In genomic region chr15:44711356-44712107, GRCh38 we compare ENCODE assay signal across 8 cellular contexts. TPM values are rescaled to one million over a fixed set of nuclear protein-coding genes. Genes with fewer than 3 reads are reported as not detected.
DNase-seq lines count a peak whose midpoint lies in the region; ATAC-seq and TF ChIP-seq lines count a peak whose summit lies in the region.

Gene B2M (plus strand): TSS chr15:44711517. CDS start chr15:44711547, 30 bp downstream.

- H3K36me3 ChIP-seq in PC-3 (ENCODE audit: low read depth, low read length), result peaks cover 14% of the 10 kb centered on the region
- peaks cover 21 to 22% of the 10 kb centered on the region in 2 donors for H3K36me3 ChIP-seq in mucosa of rectum (ENCODE audit: control insufficient read depth in 2 of 2, insufficient read depth in 2 of 2, low read length in 2 of 2)

- ATAC-seq in GM21576 (IDR thresholded peaks at IDR 0.05; ENCODE audit: unreplicated experiment), result peak; percentile 70
- ATAC-seq in PC-3, result peak; percentile 88

- POLR2A ChIA-PET in PC-3 (lab: Charles Lee; ENCODE audit: unreplicated experiment), result interaction anchor here (0.6 to 3.5 kb wide), 4 partner anchors 17 to 608 kb away, joined by 3 to 28 read pairs (median 4); partner anchors contain the start of gene SPG11

- no peak for TF ChIP-seq RAD21 in Ishikawa (IDR thresholded peaks at IDR 0.05; ENCODE audit: low read depth)

- H3F3A ChIP-seq in PC-3 (ENCODE audit: low read length, unreplicated experiment), result no peaks in the 10 kb centered on the region

- peak; percentile 98 for DNase-seq in DMS114 treated with DMSO at 0.1 percent for 48 hours (lab: John Stamatoyannopoulos, UW; ENCODE audit: unreplicated experiment)
- peak; percentile 98 for DNase-seq in PC-3
- peak; percentile 91 for DNase-seq in activated T-cell treated with anti-CD3 and anti-CD28 coated beads for 48 hours (ENCODE audit: low read depth)
- peak; percentile 82 for DNase-seq in epithelial cell of proximal tubule (ENCODE audit: low read depth)
- peak; percentile 97 for DNase-seq in stimulated activated CD8-positive, alpha-beta memory T cell treated with anti-CD3 and anti-CD28 coated beads, Interleukin-4, amount 100 ng/mL, for 48 hours

- peak within 1 kb of the TSS; percentile 91 for H2AFZ ChIP-seq in PC-3 (ENCODE audit: low read length)

- H3K9ac ChIP-seq in PC-3 (ENCODE audit: low read length) (peak within 1 kb of the TSS; percentile 85), mucosa of rectum (ENCODE audit: low read depth in 1 of 2, low read length in 2 of 2) (peak within 1 kb of the TSS; percentile 100)

- no peaks in the 10 kb centered on the region for H3K9me3 ChIP-seq in PC-3 (ENCODE audit: low read length)
- no peaks in the 10 kb centered on the region for H3K9me3 ChIP-seq in mucosa of rectum (ENCODE audit: control insufficient read depth in 2 of 2, low read length in 2 of 2)

- H4K20me1 ChIP-seq in PC-3 (ENCODE audit: low read length), result peaks cover 6% of the 10 kb centered on the region; the same call in 1 of the 2 replicates

- no peaks in the 10 kb centered on the region for H3K9me2 ChIP-seq in PC-3 (replicated peaks; ENCODE audit: low read length)

- TF ChIP-seq EP300 in Ishikawa (IDR thresholded peaks at IDR 0.05; ENCODE audit: borderline replicate concordance), result no peak

- intact Hi-C loops in PC-3 (cut with micrococcal nuclease), result loop anchor here (1.0 kb wide), 1 partner anchor 48 kb away; the partner anchor contains the start of gene SPG11

- peak within 1 kb of the TSS; percentile 90 for H3K4me2 ChIP-seq in PC-3 (ENCODE audit: low read length)

- H3K4me3 ChIP-seq in PC-3 (ENCODE audit: low read length) (peak within 1 kb of the TSS; percentile 76), epithelial cell of proximal tubule (ENCODE audit: low read depth, low read length) (peak within 1 kb of the TSS; percentile 99), mucosa of rectum (ENCODE audit: low read length in 2 of 2) (peak within 1 kb of the TSS; percentile 96 to 99)

- CTCF ChIA-PET in PC-3 (lab: Charles Lee), result interaction anchor here (0.9 to 1.5 kb wide), 4 partner anchors 15 to 47 kb away, joined by 3 to 8 read pairs (median 4); no protein-coding TSS in a partner anchor

- TF ChIP-seq CTCF in PC-3 (conservative IDR thresholded peaks at IDR 0.05; ENCODE audit: low read depth, low read length) (no peak), epithelial cell of proximal tubule (conservative IDR thresholded peaks at IDR 0.05; ENCODE audit: low read depth, low read length) (no peak)

- no TSS peak for BruUV-seq in PC-3 (replicated peaks; lab: Mats Ljungman, UMichigan)

- H3K27me3 ChIP-seq in PC-3 (ENCODE audit: low read length) (no peaks in the 10 kb centered on the region), mucosa of rectum (ENCODE audit: control insufficient read depth in 2 of 2, insufficient read depth in 2 of 2, low read length in 2 of 2) (no peaks in the 10 kb centered on the region)

- H3K4me1 ChIP-seq in PC-3 (ENCODE audit: insufficient read depth, low read length) (peaks cover 20% of the 10 kb centered on the region), mucosa of rectum (ENCODE audit: control insufficient read depth in 2 of 2, insufficient read depth in 2 of 2, low read length in 2 of 2) (peaks cover 33 to 54% of the 10 kb centered on the region in 2 donors)

- H3K79me2 ChIP-seq in PC-3 (ENCODE audit: low read length), result peaks cover 37% of the 10 kb centered on the region

- H3K27ac ChIP-seq in PC-3 (ENCODE audit: low read length), result peak within 1 kb of the TSS; percentile 44
- peak within 1 kb of the TSS; percentile 100 for H3K27ac ChIP-seq in mucosa of rectum (ENCODE audit: low read depth in 2 of 2, low read length in 2 of 2)

TF ChIP-seq in Ishikawa, 13 proteins besides CTCF, POLR2A, EP300 and RAD21:
- peak; percentile 69 for TF ChIP-seq TEAD4 (IDR thresholded peaks at IDR 0.05)
- TF ChIP-seq FOXM1 (IDR thresholded peaks at IDR 0.05; ENCODE audit: borderline replicate concordance, low read depth), result no peak
- no peak for TF ChIP-seq EGR1 (IDR thresholded peaks at IDR 0.05)
- TF ChIP-seq NFIC (IDR thresholded peaks at IDR 0.05), result no peak
- TF ChIP-seq, protein P1, sequence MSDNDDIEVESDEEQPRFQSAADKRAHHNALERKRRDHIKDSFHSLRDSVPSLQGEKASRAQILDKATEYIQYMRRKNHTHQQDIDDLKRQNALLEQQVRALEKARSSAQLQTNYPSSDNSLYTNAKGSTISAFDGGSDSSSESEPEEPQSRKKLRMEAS (IDR thresholded peaks at IDR 0.05), result peak; percentile 69
- no peak for TF ChIP-seq YY1 (IDR thresholded peaks at IDR 0.05; ENCODE audit: low read depth)
- TF ChIP-seq CEBPB (IDR thresholded peaks at IDR 0.05), result no peak
- peak; percentile 95 for TF ChIP-seq CREB1 (IDR thresholded peaks at IDR 0.05; ENCODE audit: low read depth)
- TF ChIP-seq TCF12 (IDR thresholded peaks at IDR 0.05; ENCODE audit: low read depth), result no peak
- TF ChIP-seq, protein P2, sequence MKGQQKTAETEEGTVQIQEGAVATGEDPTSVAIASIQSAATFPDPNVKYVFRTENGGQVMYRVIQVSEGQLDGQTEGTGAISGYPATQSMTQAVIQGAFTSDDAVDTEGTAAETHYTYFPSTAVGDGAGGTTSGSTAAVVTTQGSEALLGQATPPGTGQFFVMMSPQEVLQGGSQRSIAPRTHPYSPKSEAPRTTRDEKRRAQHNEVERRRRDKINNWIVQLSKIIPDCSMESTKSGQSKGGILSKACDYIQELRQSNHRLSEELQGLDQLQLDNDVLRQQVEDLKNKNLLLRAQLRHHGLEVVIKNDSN (IDR thresholded peaks at IDR 0.05), result no peak
- no peak for TF ChIP-seq ZBTB7A (IDR thresholded peaks at IDR 0.05; ENCODE audit: low read depth)
- TF ChIP-seq, protein P3, sequence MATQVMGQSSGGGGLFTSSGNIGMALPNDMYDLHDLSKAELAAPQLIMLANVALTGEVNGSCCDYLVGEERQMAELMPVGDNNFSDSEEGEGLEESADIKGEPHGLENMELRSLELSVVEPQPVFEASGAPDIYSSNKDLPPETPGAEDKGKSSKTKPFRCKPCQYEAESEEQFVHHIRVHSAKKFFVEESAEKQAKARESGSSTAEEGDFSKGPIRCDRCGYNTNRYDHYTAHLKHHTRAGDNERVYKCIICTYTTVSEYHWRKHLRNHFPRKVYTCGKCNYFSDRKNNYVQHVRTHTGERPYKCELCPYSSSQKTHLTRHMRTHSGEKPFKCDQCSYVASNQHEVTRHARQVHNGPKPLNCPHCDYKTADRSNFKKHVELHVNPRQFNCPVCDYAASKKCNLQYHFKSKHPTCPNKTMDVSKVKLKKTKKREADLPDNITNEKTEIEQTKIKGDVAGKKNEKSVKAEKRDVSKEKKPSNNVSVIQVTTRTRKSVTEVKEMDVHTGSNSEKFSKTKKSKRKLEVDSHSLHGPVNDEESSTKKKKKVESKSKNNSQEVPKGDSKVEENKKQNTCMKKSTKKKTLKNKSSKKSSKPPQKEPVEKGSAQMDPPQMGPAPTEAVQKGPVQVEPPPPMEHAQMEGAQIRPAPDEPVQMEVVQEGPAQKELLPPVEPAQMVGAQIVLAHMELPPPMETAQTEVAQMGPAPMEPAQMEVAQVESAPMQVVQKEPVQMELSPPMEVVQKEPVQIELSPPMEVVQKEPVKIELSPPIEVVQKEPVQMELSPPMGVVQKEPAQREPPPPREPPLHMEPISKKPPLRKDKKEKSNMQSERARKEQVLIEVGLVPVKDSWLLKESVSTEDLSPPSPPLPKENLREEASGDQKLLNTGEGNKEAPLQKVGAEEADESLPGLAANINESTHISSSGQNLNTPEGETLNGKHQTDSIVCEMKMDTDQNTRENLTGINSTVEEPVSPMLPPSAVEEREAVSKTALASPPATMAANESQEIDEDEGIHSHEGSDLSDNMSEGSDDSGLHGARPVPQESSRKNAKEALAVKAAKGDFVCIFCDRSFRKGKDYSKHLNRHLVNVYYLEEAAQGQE (IDR thresholded peaks at IDR 0.05; ENCODE audit: low read depth), result no peak
- peak; percentile 73; the same call in 1 of the 2 replicates for TF ChIP-seq TAF1 (IDR thresholded peaks at IDR 0.05; ENCODE audit: low read depth)

RNA-seq across cellular contexts. Expression of gene B2M, which starts in this region (rescaled TPM):
- total RNA-seq in PC-3 (2014; rRNA removed) (476 and 608 TPM in 2 replicates), epithelial cell of proximal tubule (648 and 1,011 TPM in 2 replicates)

Comparison
In these comparisons a context has a peak if more than half of its experiments do, and no peak if none do; other contexts are left out.
1. Peak in every context shown above with its lines: DNase-seq, ATAC-seq, H3K4me3 ChIP-seq and H3K27ac ChIP-seq.